ENCODE assay signal across 25 cellular contexts in the genomic region with DNA sequence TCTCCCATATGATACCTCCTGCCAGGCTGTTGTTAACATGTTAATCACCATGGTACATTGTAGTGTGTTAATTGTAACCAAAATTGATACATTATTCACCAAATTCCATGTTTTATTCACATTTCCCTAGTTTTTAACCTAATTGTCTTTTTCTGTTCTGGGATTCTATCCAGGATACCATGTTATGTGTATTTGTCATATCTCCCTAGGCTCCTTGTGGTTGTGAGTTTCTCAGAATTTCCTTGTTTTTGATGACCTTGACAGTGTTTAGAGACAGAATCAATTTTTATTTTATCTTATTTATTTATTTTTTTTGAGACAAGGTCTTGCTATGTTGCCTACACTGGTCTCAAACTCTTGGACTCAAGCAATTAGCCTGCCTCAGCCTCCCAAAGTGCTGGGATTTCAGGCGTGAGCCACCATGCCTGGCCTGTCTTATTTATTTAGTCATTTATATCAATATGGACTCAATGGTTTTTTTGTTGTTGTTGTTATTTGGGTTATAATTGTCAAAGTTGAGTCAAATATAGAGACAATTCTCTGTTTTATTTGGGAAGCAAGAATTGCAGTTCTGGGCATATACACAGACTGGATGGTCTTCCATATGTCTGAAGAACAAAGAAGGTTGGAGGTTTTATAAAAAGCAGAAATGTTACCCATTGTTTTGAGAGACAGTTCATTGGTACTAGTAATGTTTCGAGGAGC. TPM values are rescaled to one million over a fixed set of nuclear protein-coding genes. Genes with fewer than 3 reads are reported as not detected.
DNase-seq lines count a peak whose midpoint lies in the region; ATAC-seq, FAIRE-seq and TF ChIP-seq lines count a peak whose summit lies in the region.
"Had no signal": no experiment of that assay in that cellular context is flagged by ENCODE, and none has a peak within 500 bp of the region (broad histone marks: within the 10 kb centered on the region; RNA-seq: fewer than 3 reads in every experiment).

No MANE protein-coding gene starts in this region.

- peaks cover 95% of the 10 kb centered on the region for H3K4me1 ChIP-seq in CD8-positive, alpha-beta T cell (ENCODE audit: insufficient read depth, low read length)
- H3K4me1 ChIP-seq: BE2C had no signal

- POLR2A ChIA-PET in CD8-positive, alpha-beta T cell (lab: Charles Lee): interaction anchor here (0.6 to 0.9 kb wide), 2 partner anchors 21 to 23 kb away, joined by 3 read pairs; no protein-coding TSS in a partner anchor
- POLR2A ChIA-PET in activated CD8-positive, alpha-beta T cell treated with anti-CD3 and anti-CD28 coated beads for 36 hours (lab: Charles Lee): interaction anchor here (1.3 to 4.5 kb wide), 4 partner anchors 8 to 23 kb away, joined by 3 to 23 read pairs (median 8); no protein-coding TSS in a partner anchor
- POLR2A ChIA-PET in naive thymus-derived CD8-positive, alpha-beta T cell (lab: Charles Lee): interaction anchor here (1.0 to 15.8 kb wide), 4 partner anchors 9 to 41 kb away, joined by 3 to 194 read pairs (median 4); no protein-coding TSS in a partner anchor

- H3K27ac ChIP-seq in CD8-positive, alpha-beta T cell (ENCODE audit: low read depth, low read length): no peak overlapping the region
- H3K27ac ChIP-seq: psoas muscle, sigmoid colon had no signal

- ATAC-seq in CD8-positive, alpha-beta T cell: no peak
- no peak for ATAC-seq in activated CD8-positive, alpha-beta T cell treated with anti-CD3 and anti-CD28 coated beads for 36 hours
- no peak for ATAC-seq in naive thymus-derived CD8-positive, alpha-beta T cell
- ATAC-seq in stimulated activated naive CD8-positive, alpha-beta T cell treated with anti-CD3 and anti-CD28 coated beads, Interleukin-15, Interleukin-2, amounts not matched to agents 100 U/mL and 50 U/mL, for 24 hours: no peak
- ATAC-seq in Right ventricle myocardium inferior: no peak

- intact Hi-C loops in CD8-positive, alpha-beta T cell (cut with DNase I, micrococcal nuclease): loop anchor here in 1 of 2 experiments (2.0 kb wide), 1 partner anchor 20 kb away; no protein-coding TSS in a partner anchor
- intact Hi-C loops in activated CD8-positive, alpha-beta T cell treated with anti-CD3 and anti-CD28 coated beads for 36 hours (cut with micrococcal nuclease): no loop called here
- intact Hi-C loops in Right ventricle myocardium inferior (cut with DNase I): no loop called here

- H3K36me3 ChIP-seq in CD8-positive, alpha-beta T cell (ENCODE audit: insufficient read depth, low read length): no peaks in the 10 kb centered on the region
- H3K36me3 ChIP-seq: BE2C, sigmoid colon, tibial nerve had no signal

- CTCF ChIA-PET in CD8-positive, alpha-beta T cell (lab: Charles Lee): interaction anchor here (0.6 to 8.2 kb wide), 21 partner anchors 8 to 135 kb away, joined by 3 to 52 read pairs (median 5); no protein-coding TSS in a partner anchor
- CTCF ChIA-PET in activated CD8-positive, alpha-beta T cell treated with anti-CD3 and anti-CD28 coated beads for 36 hours (lab: Charles Lee): interaction anchor here (0.7 to 5.6 kb wide), 28 partner anchors 9 to 117 kb away, joined by 3 to 44 read pairs (median 6); no protein-coding TSS in a partner anchor

- no peak for DNase-seq in CD8-positive, alpha-beta T cell
- no peak for DNase-seq in activated CD8-positive, alpha-beta T cell treated with anti-CD3 and anti-CD28 coated beads for 36 hours
- DNase-seq in naive thymus-derived CD8-positive, alpha-beta T cell: no peak
- no peak for DNase-seq in stimulated activated naive CD8-positive, alpha-beta T cell treated with anti-CD3 and anti-CD28 coated beads, Interleukin-15, Interleukin-2, amounts not matched to agents 100 U/mL and 50 U/mL, for 24 hours
- DNase-seq in Right ventricle myocardium inferior (ENCODE audit: missing footprints): no peak
- no peak for DNase-seq in urothelium cell line (ENCODE audit: low spot score)
- DNase-seq in activated effector memory CD4-positive, alpha-beta T cell treated with Interleukin-2 at 50 U/mL for 16 hours: no peak
- DNase-seq: COR-L47, NCI-H1930, NCI-H510A, psoas muscle, SK-N-SH had no signal

- no peak for FAIRE-seq in urothelium cell line (lab: Jason Lieb, UNC)
- FAIRE-seq: bronchial epithelial cell, colon, H54, islet of Langerhans, TTC549 had no signal

- no peaks in the 10 kb centered on the region for H3K27me3 ChIP-seq in CD8-positive, alpha-beta T cell (ENCODE audit: insufficient read depth, low read length)
- H3K27me3 ChIP-seq: BE2C, sigmoid colon, tibial nerve had no signal

- TF ChIP-seq POLR2A in GM19099 (IDR thresholded peaks at IDR 0.05; ENCODE audit: extremely low read depth, insufficient read length, low read depth): peak; percentile 55

- H3K9me3 Mint-ChIP-seq in CD8-positive, alpha-beta T cell: no peaks in the 10 kb centered on the region
- H3K9me3 Mint-ChIP-seq in activated CD8-positive, alpha-beta T cell treated with anti-CD3 and anti-CD28 coated beads for 36 hours: no peaks in the 10 kb centered on the region
- H3K9me3 Mint-ChIP-seq in naive thymus-derived CD8-positive, alpha-beta T cell: no peaks in the 10 kb centered on the region
- H3K9me3 Mint-ChIP-seq: activated naive CD4-positive, alpha-beta T cell treated with anti-CD3 and anti-CD28 coated beads, Interleukin-2, amount 50 U/mL, for 24 hours; activated T-helper 2 cell treated with anti-CD3 and anti-CD28 coated beads, Interferon-gamma antibody, Interleukin-2, Interleukin-4, amounts not matched to agents 10 μg/mL and 5 μg/mL and 100 μg/mL, durations not matched to agents 14 hours and 24 hours and 36 hours; memory B cell had no signal

- peaks cover 22% of the 10 kb centered on the region for H3K36me3 Mint-ChIP-seq in CD8-positive, alpha-beta T cell
- peaks cover 7% of the 10 kb centered on the region for H3K36me3 Mint-ChIP-seq in activated CD8-positive, alpha-beta T cell treated with anti-CD3 and anti-CD28 coated beads for 36 hours (ENCODE audit: low read depth)
- H3K36me3 Mint-ChIP-seq in naive thymus-derived CD8-positive, alpha-beta T cell: peaks cover 0 to 21% (median 7%) of the 10 kb centered on the region in 3 donors
- H3K36me3 Mint-ChIP-seq: memory B cell had no signal

- H3K4me3 Mint-ChIP-seq in CD8-positive, alpha-beta T cell: peak overlapping the region; percentile 5
- no peak overlapping the region for H3K4me3 Mint-ChIP-seq in activated CD8-positive, alpha-beta T cell treated with anti-CD3 and anti-CD28 coated beads for 36 hours
- peak overlapping the region in 3 of 10 donors; percentile 51 to 61 (median 56) for H3K4me3 Mint-ChIP-seq in naive thymus-derived CD8-positive, alpha-beta T cell
- H3K4me3 Mint-ChIP-seq: memory B cell had no signal

- TF ChIP-seq CTCF in CD8-positive, alpha-beta T cell (IDR thresholded peaks at IDR 0.05): no peak
- TF ChIP-seq CTCF in activated CD8-positive, alpha-beta T cell treated with anti-CD3 and anti-CD28 coated beads for 36 hours (IDR thresholded peaks at IDR 0.05): no peak

- no peak overlapping the region for H3K4me3 ChIP-seq in CD8-positive, alpha-beta T cell (ENCODE audit: low read depth, low read length)
- H3K4me3 ChIP-seq: K562, psoas muscle, sigmoid colon, tibial nerve had no signal

- H3K9me3 ChIP-seq in CD8-positive, alpha-beta T cell (ENCODE audit: low read length): no peaks in the 10 kb centered on the region
- H3K9me3 ChIP-seq: BE2C, psoas muscle, sigmoid colon, SK-N-SH, tibial nerve had no signal

- H3K27me3 Mint-ChIP-seq in CD8-positive, alpha-beta T cell (ENCODE audit: low read depth): no peaks in the 10 kb centered on the region
- no peaks in the 10 kb centered on the region for H3K27me3 Mint-ChIP-seq in activated CD8-positive, alpha-beta T cell treated with anti-CD3 and anti-CD28 coated beads for 36 hours
- H3K27me3 Mint-ChIP-seq in naive thymus-derived CD8-positive, alpha-beta T cell: no peaks in the 10 kb centered on the region
- H3K27me3 Mint-ChIP-seq: activated naive CD4-positive, alpha-beta T cell treated with anti-CD3 and anti-CD28 coated beads, Interleukin-2, amount 50 U/mL, for 24 hours; memory B cell had no signal

- peaks cover 96% of the 10 kb centered on the region for H3K4me1 Mint-ChIP-seq in CD8-positive, alpha-beta T cell (ENCODE audit: low read depth)
- peaks cover 97% of the 10 kb centered on the region for H3K4me1 Mint-ChIP-seq in activated CD8-positive, alpha-beta T cell treated with anti-CD3 and anti-CD28 coated beads for 36 hours (ENCODE audit: low read depth)
- H3K4me1 Mint-ChIP-seq in naive thymus-derived CD8-positive, alpha-beta T cell: peaks cover 64 to 99% (median 97%) of the 10 kb centered on the region in 4 donors

- H3K27ac Mint-ChIP-seq in CD8-positive, alpha-beta T cell: peak overlapping the region; percentile 84
- peak overlapping the region; percentile 38 for H3K27ac Mint-ChIP-seq in activated CD8-positive, alpha-beta T cell treated with anti-CD3 and anti-CD28 coated beads for 36 hours
- H3K27ac Mint-ChIP-seq in naive thymus-derived CD8-positive, alpha-beta T cell: peak overlapping the region in 8 of 10 donors; percentile 29 to 87 (median 81)
- H3K27ac Mint-ChIP-seq: activated T-helper 2 cell treated with anti-CD3 and anti-CD28 coated beads, Interferon-gamma antibody, Interleukin-2, Interleukin-4, amounts not matched to agents 10 μg/mL and 5 μg/mL and 100 μg/mL, durations not matched to agents 14 hours and 24 hours and 36 hours; memory B cell had no signal

RNA-seq across cellular contexts. Expression of a gene that starts 42.6 kb away (rescaled TPM):
- total RNA-seq in CD8-positive, alpha-beta T cell: 10 to 100 TPM; 60.3 to 67.5 TPM
- 10 to 100 TPM; 46.7 to 46.9 TPM for total RNA-seq in activated CD8-positive, alpha-beta T cell treated with anti-CD3 and anti-CD28 coated beads for 36 hours
- total RNA-seq in naive thymus-derived CD8-positive, alpha-beta T cell: 100 to 1,000 TPM; 130 to 141 TPM
- polyA plus RNA-seq in naive thymus-derived CD8-positive, alpha-beta T cell: 10 to 100 TPM; 37.7 to 64.3 (median 46.3) TPM
- 14.7 TPM for total RNA-seq in Right ventricle myocardium inferior
